In the genomic region with DNA sequence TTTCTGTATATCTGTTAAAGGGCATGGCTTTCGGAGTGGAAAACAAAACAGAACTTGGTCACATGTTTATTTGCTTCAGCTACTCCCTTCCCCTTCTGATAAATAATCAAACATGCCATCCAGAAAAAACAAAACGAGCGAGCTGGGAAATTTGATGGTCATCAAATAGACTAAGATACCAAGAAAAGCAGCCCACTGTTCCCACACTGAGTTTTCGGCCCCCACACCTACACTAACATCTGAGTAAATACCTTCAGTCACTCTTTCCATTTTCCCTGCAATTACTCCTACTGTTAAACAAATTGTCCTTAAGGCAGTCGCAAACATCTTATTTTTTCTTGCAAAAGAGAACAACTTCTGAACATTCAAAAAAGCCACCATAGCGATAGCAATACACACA, we compare ENCODE assay signal across 9 cellular contexts.
DNase-seq lines count a peak whose midpoint lies in the region; ATAC-seq and TF ChIP-seq lines count a peak whose summit lies in the region.
"Had no signal": no experiment of that assay in that cellular context is flagged by ENCODE, and none has a peak within 500 bp of the region (broad histone marks: within the 10 kb centered on the region; RNA-seq: fewer than 3 reads in every experiment).

No MANE protein-coding gene starts in this region.

- H4K20me1 ChIP-seq in smooth muscle cell (ENCODE audit: low read depth): no peaks in the 10 kb centered on the region

- TF ChIP-seq POLR2A in gastroesophageal sphincter (IDR thresholded peaks at IDR 0.05): no peak

- peaks cover 57% of the 10 kb centered on the region for H3K4me1 Mint-ChIP-seq in activated CD4-positive, alpha-beta memory T cell treated with anti-CD3 and anti-CD28 coated beads, Interleukin-2, amount 10 ng/mL, durations not matched to agents 7 days and 5 days

- TF ChIP-seq CTCF in gastroesophageal sphincter (IDR thresholded peaks at IDR 0.05) (no peak), smooth muscle cell (IDR thresholded peaks at IDR 0.05; ENCODE audit: borderline replicate concordance, insufficient read depth, poor library complexity, severe bottlenecking) (no peak)

- H3K4me2 ChIP-seq in smooth muscle cell: peak overlapping the region; percentile 80

- no peaks in the 10 kb centered on the region for H3K27me3 ChIP-seq in gastroesophageal sphincter
- no peaks in the 10 kb centered on the region for H3K27me3 ChIP-seq in smooth muscle cell (ENCODE audit: low read depth)

- ATAC-seq in gastroesophageal sphincter (no peak), HG02981 (IDR thresholded peaks at IDR 0.05; ENCODE audit: unreplicated experiment) (no peak)

- H3K9me3 Mint-ChIP-seq in activated CD4-positive, alpha-beta memory T cell treated with anti-CD3 and anti-CD28 coated beads, Interleukin-2, amount 10 ng/mL, durations not matched to agents 7 days and 5 days: no peaks in the 10 kb centered on the region

- CTCF ChIA-PET in activated CD4-positive, alpha-beta memory T cell treated with anti-CD3 and anti-CD28 coated beads, Interleukin-2, amount 10 ng/mL, durations not matched to agents 7 days and 5 days (lab: Charles Lee): interaction anchor here (0.7 to 1.9 kb wide), 3 partner anchors 11 to 456 kb away, joined by 3 to 5 read pairs (median 4); no protein-coding TSS in a partner anchor

- no peak overlapping the region for H2AFZ ChIP-seq in smooth muscle cell (ENCODE audit: low read depth)

- H3K27ac Mint-ChIP-seq in activated CD4-positive, alpha-beta memory T cell treated with anti-CD3 and anti-CD28 coated beads, Interleukin-2, amount 10 ng/mL, durations not matched to agents 7 days and 5 days: peak overlapping the region; percentile 93

- no peaks in the 10 kb centered on the region for H3K27me3 Mint-ChIP-seq in activated CD4-positive, alpha-beta memory T cell treated with anti-CD3 and anti-CD28 coated beads, Interleukin-2, amount 10 ng/mL, durations not matched to agents 7 days and 5 days

- H3K4me3 ChIP-seq in gastroesophageal sphincter (peak overlapping the region; percentile 57 to 89), smooth muscle cell (peak overlapping the region; percentile 56)

- no peaks in the 10 kb centered on the region for H3K9me3 ChIP-seq in gastroesophageal sphincter
- no peaks in the 10 kb centered on the region for H3K9me3 ChIP-seq in smooth muscle cell (replicated peaks; ENCODE audit: low read depth)

- WGBS in gastroesophageal sphincter (ENCODE audit: low coverage in 1 of 2), 2 donors: 3 to 5% methylated on average over 6 of the region's 6 CpGs
- WGBS in smooth muscle cell (ENCODE audit: low lambda C conversion rate): 45% methylated on average over 6 of the region's 6 CpGs

- H3K4me3 Mint-ChIP-seq in activated CD4-positive, alpha-beta memory T cell treated with anti-CD3 and anti-CD28 coated beads, Interleukin-2, amount 10 ng/mL, durations not matched to agents 7 days and 5 days: peak overlapping the region; percentile 89

- H3K27ac ChIP-seq in gastroesophageal sphincter (peak overlapping the region; percentile 83 to 97 (median 90)), smooth muscle cell (ENCODE audit: low read depth) (peak overlapping the region; percentile 77)
- H3K27ac ChIP-seq: RWPE1 had no signal

- peaks cover 12 to 85% (median 13%) of the 10 kb centered on the region in 3 donors for H3K4me1 ChIP-seq in gastroesophageal sphincter
- H3K4me1 ChIP-seq in smooth muscle cell (ENCODE audit: low read depth): peaks cover 47% of the 10 kb centered on the region

- peaks cover 11% of the 10 kb centered on the region for H3F3A ChIP-seq in smooth muscle cell (ENCODE audit: low read depth)

- peaks cover 14% of the 10 kb centered on the region for H3K36me3 Mint-ChIP-seq in activated CD4-positive, alpha-beta memory T cell treated with anti-CD3 and anti-CD28 coated beads, Interleukin-2, amount 10 ng/mL, durations not matched to agents 7 days and 5 days (ENCODE audit: low read depth)

- peaks cover 44% of the 10 kb centered on the region for H3K79me2 ChIP-seq in smooth muscle cell (ENCODE audit: low read depth)

- no peak for TF ChIP-seq EP300 in gastroesophageal sphincter (IDR thresholded peaks at IDR 0.05)

- DNase-seq in HT-29 (ENCODE audit: low spot score): peak; percentile 67
- DNase-seq in activated CD4-positive, alpha-beta memory T cell treated with anti-CD3 and anti-CD28 coated beads, Interleukin-2, amount 10 ng/mL, durations not matched to agents 7 days and 5 days: no peak
- DNase-seq in smooth muscle cell (lab: John Stamatoyannopoulos, UW; ENCODE audit: unreplicated experiment): no peak
- no peak for DNase-seq in cortex of kidney (lab: John Stamatoyannopoulos, UW)
- DNase-seq in T1000 (lab: John Stamatoyannopoulos, UW): no peak
- DNase-seq in mucosa of gallbladder (ENCODE audit: low spot score): no peak

- POLR2A ChIA-PET in activated CD4-positive, alpha-beta memory T cell treated with anti-CD3 and anti-CD28 coated beads, Interleukin-2, amount 10 ng/mL, durations not matched to agents 7 days and 5 days (lab: Charles Lee): interaction anchor here (0.6 to 4.8 kb wide), 14 partner anchors 11 to 456 kb away, joined by 3 to 76 read pairs (median 6); partner anchors contain the start of gene FOXP1

- H3K36me3 ChIP-seq in gastroesophageal sphincter (no peaks in the 10 kb centered on the region), smooth muscle cell (ENCODE audit: low read depth) (no peaks in the 10 kb centered on the region)

- H3K9ac ChIP-seq in smooth muscle cell (ENCODE audit: low read depth): peak overlapping the region; percentile 62
